1 cellular context compared by ENCODE assay signal in genomic region chr10:71623098-71623985, GRCh38.
TF ChIP-seq lines count a peak whose summit lies in the region.

No MANE protein-coding gene starts in this region.

TF ChIP-seq in SK-N-SH, 30 proteins besides CTCF, POLR2A, EP300 and RAD21 (continued from another document):
- no peak for TF ChIP-seq RFX5 (IDR thresholded peaks at IDR 0.05; ENCODE audit: low read length)
